In genomic region chr1:109910123-109910962, GRCh38 we compare ENCODE assay signal across 9 cellular contexts. TPM values are rescaled to one million over a fixed set of nuclear protein-coding genes. Genes with fewer than 3 reads are reported as not detected.
DNase-seq lines count a peak whose midpoint lies in the region; ATAC-seq, FAIRE-seq and TF ChIP-seq lines count a peak whose summit lies in the region.
"Had no signal": no experiment of that assay in that cellular context is flagged by ENCODE, and none has a peak within 500 bp of the region (broad histone marks: within the 10 kb centered on the region; RNA-seq: fewer than 3 reads in every experiment).

Gene CSF1 (plus strand): TSS chr1:109910849. CDS start chr1:109911024, 175 bp downstream.

- TF ChIP-seq RAD21 in GM12878 (IDR thresholded peaks at IDR 0.05; ENCODE audit: insufficient read depth, low read depth, low read length) = no peak

- WGBS in GM12878 (ENCODE audit: insufficient coverage, insufficient replicate concordance, low lambda C conversion rate, missing lambda C conversion rate) = 1% methylated on average over 33 of the region's 45 CpGs

- no peaks in the 10 kb centered on the region; a peak in 1 of 4 replicates for H3K36me3 ChIP-seq in GM12878 (ENCODE audit: control insufficient read depth in 2 of 2, insufficient read depth in 2 of 2, low read length in 1 of 2)

- peak within 1 kb of the TSS; percentile 84 for H3K4me2 ChIP-seq in GM12878 (ENCODE audit: control insufficient read depth, insufficient read depth)

- H3K27ac ChIP-seq in GM12878 (ENCODE audit: control insufficient read depth, insufficient read depth) = peak within 1 kb of the TSS; percentile 64
- H3K27ac ChIP-seq: epithelial cell of prostate had no signal

- peak within 1 kb of the TSS; percentile 76 for H3K4me3 ChIP-seq in GM12878

- peaks cover 20% of the 10 kb centered on the region for H3K4me1 ChIP-seq in GM12878 (ENCODE audit: control insufficient read depth, insufficient read depth, low read length)

- peak; percentile 57 for ATAC-seq in GM12878

- RAD21 ChIA-PET in GM12878 (lab: Charles Lee; ENCODE audit: unreplicated experiment) = interaction anchor here (1.4 kb wide), 1 partner anchor 74 kb away, joined by 10 read pairs; the partner anchor contains the start of gene AHCYL1

- BruUV-seq in GM12878 (replicated peaks; lab: Mats Ljungman, UMichigan) = no TSS peak

- POLR2A ChIA-PET in GM12878 (lab: Charles Lee) = interaction anchor here (0.6 kb wide), 2 partner anchors 1551 to 1626 kb away, joined by 3 to 6 read pairs; no protein-coding TSS in a partner anchor

- H3K9ac ChIP-seq in GM12878 (ENCODE audit: control insufficient read depth, insufficient read depth, low read length) = peak within 1 kb of the TSS; percentile 75

- peak; percentile 74 for TF ChIP-seq POLR2A in GM12878 (IDR thresholded peaks at IDR 0.05; ENCODE audit: low read depth, low read length)

- DNase-seq in D721Med (ENCODE audit: insufficient read length, low spot score) (peak; percentile 51), HS-5 (ENCODE audit: low read depth) (peak; percentile 43), UCSD-AML1 (lab: John Stamatoyannopoulos, UW; ENCODE audit: unreplicated experiment) (peak; percentile 43), GM12878 (ENCODE audit: low read depth, low spot score) (peak; percentile 48), hippocampal formation (lab: John Stamatoyannopoulos, UW) (peak; percentile 36 to 76), retina (peak; percentile 88), SIG-M5 (lab: John Stamatoyannopoulos, UW) (no peak), NCI-H187 (lab: John Stamatoyannopoulos, UW) (no peak)

- TF ChIP-seq EP300 in GM12878 (IDR thresholded peaks at IDR 0.05; ENCODE audit: borderline replicate concordance in 1 of 2, control insufficient read depth in 1 of 2, low read depth in 2 of 2, low read length in 2 of 2) = no peak

- SMC1A ChIA-PET in GM12878 (lab: Charles Lee; ENCODE audit: uncharacterized antibody, unreplicated experiment) = interaction anchor here (1.4 to 1.6 kb wide), 2 partner anchors 10 to 71 kb away, joined by 3 read pairs; no protein-coding TSS in a partner anchor

- CTCF ChIA-PET in GM12878 (lab: Yijun Ruan, JAX) = no interaction called here

- no peaks in the 10 kb centered on the region for H3K9me3 ChIP-seq in GM12878 (replicated peaks; ENCODE audit: control insufficient read depth, insufficient read depth, low read length)

- intact Hi-C loops in GM12878 (cut with micrococcal nuclease; ENCODE audit: unreplicated experiment) = loop anchor here (5.0 kb wide), 2 partner anchors 72 to 133 kb away; partner anchors contain the start of gene AHCYL1

- H2AFZ ChIP-seq in GM12878 (ENCODE audit: control insufficient read depth, low read depth, low read length) = peak within 1 kb of the TSS; percentile 84

- H3K79me2 ChIP-seq in GM12878 (ENCODE audit: control insufficient read depth, insufficient read depth, low read length) = peaks cover 45% of the 10 kb centered on the region

- FAIRE-seq in D721Med (lab: Jason Lieb, UNC) = no peak
- no peak for FAIRE-seq in GM12878 (lab: Jason Lieb, UNC)

- TF ChIP-seq CTCF in D721Med (IDR thresholded peaks at IDR 0.05; ENCODE audit: insufficient read depth, missing control alignments) = no peak
- TF ChIP-seq CTCF in GM12878 (IDR thresholded peaks at IDR 0.05 in 2 of 3, conservative IDR thresholded peaks at IDR 0.05 in 1 of 3; ENCODE audit: control insufficient read depth in 2 of 3, extremely low read depth in 1 of 3, insufficient read depth in 1 of 3, low read depth in 3 of 3, low read length in 3 of 3) = no peak

- in situ Hi-C loops in GM12878 (cut with MboI) = no loop called here

- no peaks in the 10 kb centered on the region for H3K27me3 ChIP-seq in GM12878 (replicated peaks in 1 of 2; ENCODE audit: control insufficient read depth in 2 of 2, insufficient read depth in 2 of 2, low read length in 1 of 2)

- no peaks in the 10 kb centered on the region for H4K20me1 ChIP-seq in GM12878 (ENCODE audit: control insufficient read depth, insufficient read depth)

TF ChIP-seq in GM12878, 131 proteins besides CTCF, POLR2A, EP300 and RAD21 (continues in another document):
- TF ChIP-seq PAX5 (IDR thresholded peaks at IDR 0.05; ENCODE audit: borderline replicate concordance, low read depth, low read length) = no peak
- no peak for TF ChIP-seq STAT3 (IDR thresholded peaks at IDR 0.05; ENCODE audit: low read depth, low read length)
- no peak for TF ChIP-seq HSF1 (IDR thresholded peaks at IDR 0.05; ENCODE audit: low read depth, low read length)
- no peak for TF ChIP-seq ZBED1 (IDR thresholded peaks at IDR 0.05; ENCODE audit: borderline replicate concordance)
- TF ChIP-seq BRCA1 (IDR thresholded peaks at IDR 0.05; ENCODE audit: low read depth, low read length) = no peak
- no peak for TF ChIP-seq RCOR1 (conservative IDR thresholded peaks at IDR 0.05; ENCODE audit: low read depth, low read length)
- TF ChIP-seq RELB (IDR thresholded peaks at IDR 0.05; ENCODE audit: low read depth) = 0 out of 2 replicates have a peak, but pooled peaks have one; percentile 35
- TF ChIP-seq ZZZ3 (IDR thresholded peaks at IDR 0.05; ENCODE audit: control insufficient read depth, insufficient read length, low read depth) = no peak
- 0 out of 4 replicates have a peak, but pooled peaks of 1 of the 2 experiments have one; percentile 11 for TF ChIP-seq SRF (IDR thresholded peaks at IDR 0.05; ENCODE audit: low read depth in 2 of 2, low read length in 2 of 2)
- TF ChIP-seq SREBF1 (IDR thresholded peaks at IDR 0.05; ENCODE audit: low read length) = no peak
- TF ChIP-seq NR2C2 (IDR thresholded peaks at IDR 0.05; ENCODE audit: borderline replicate concordance, control insufficient read depth, insufficient read length, low read depth) = no peak
- TF ChIP-seq IRF5 (IDR thresholded peaks at IDR 0.05; ENCODE audit: borderline replicate concordance) = no peak
- no peak for TF ChIP-seq MXI1 (IDR thresholded peaks at IDR 0.05; ENCODE audit: low read depth, low read length)
- TF ChIP-seq ASH2L (IDR thresholded peaks at IDR 0.05; ENCODE audit: borderline replicate concordance, low read depth) = no peak
- TF ChIP-seq ZNF217 (IDR thresholded peaks at IDR 0.05) = no peak
- TF ChIP-seq JUND (IDR thresholded peaks at IDR 0.05; ENCODE audit: low read depth, low read length) = no peak
- TF ChIP-seq EZH2 (IDR thresholded peaks at IDR 0.05; ENCODE audit: borderline replicate concordance, control insufficient read depth, low read depth, low read length) = no peak

RNA-seq across cellular contexts. Expression of gene CSF1, which starts in this region (rescaled TPM):
- 20.4 and 22.4 TPM in 2 replicates for total RNA-seq in GM12878 (2013; cell fraction: nucleolus; rRNA removed)
- total RNA-seq in GM12878 (2014; rRNA removed) (12.6 and 13.6 TPM in 2 replicates), GM12878 (2014; rRNA removed; fragmentation: Illumina TruSeq; extraction: Trizol) (8.2 and 8.5 TPM in 2 replicates), GM12878 (2021) (30.7 and 31.5 TPM in 2 replicates)
- polyA plus RNA-seq in GM12878 (2011; ENCODE audit: low read depth) = 3.8 TPM
- polyA plus RNA-seq in GM12878 (2011; rRNA removed) (20.0 and 32.4 TPM in 2 replicates), GM12878 (2014; fragmentation: Illumina TruSeq; extraction: Trizol) (7.9 and 12.4 TPM in 2 replicates), GM12878 (2014; fragmentation: Nextera tagmentation; extraction: Ambion mirVana) (1 to 10 TPM; 1.2 to 2.0 TPM), GM12878 (2014; rRNA removed) (20.4 and 21.2 TPM in 2 replicates), GM12878 (2016; fragmentation: Nextera tagmentation; extraction: Ambion mirVana) (10 to 100 TPM; 12.2 to 17.2 TPM)
- polyA plus RNA-seq in GM12878 (2011; cell fraction: cytosol; rRNA removed) = 24.3 and 31.2 TPM in 2 replicates
- polyA plus RNA-seq in GM12878 (2011; cell fraction: nucleus; rRNA removed) = 46.1 and 50.0 TPM in 2 replicates
- 9.1 and 14.2 TPM in 2 replicates for polyA plus RNA-seq in GM12878 (2012)
- 17.7 and 19.2 TPM in 2 replicates for polyA minus RNA-seq in GM12878 (2011; rRNA and poly(A)+ RNA removed)
- 10.2 and 17.6 TPM in 2 replicates for polyA minus RNA-seq in GM12878 (2011; cell fraction: cytosol; rRNA and poly(A)+ RNA removed)
- polyA minus RNA-seq in GM12878 (2011; cell fraction: nucleus; rRNA and poly(A)+ RNA removed) = 11.1 and 18.2 TPM in 2 replicates

Comparison
In these comparisons a context has a peak if more than half of its experiments do, and no peak if none do; other contexts are left out.
1. DNase-seq: peak in D721Med (single experiment), HS-5 (single experiment), UCSD-AML1 (single experiment), GM12878 (single experiment), hippocampal formation (2 of 2) and retina (single experiment); none in SIG-M5 (single experiment) and NCI-H187 (0 of 2).